Comparison of ENCODE assay signal across 8 cellular contexts in genomic region chr14:101963611-101964296, GRCh38. TPM values are rescaled to one million over a fixed set of nuclear protein-coding genes. Genes with fewer than 3 reads are reported as not detected.
DNase-seq lines count a peak whose midpoint lies in the region; ATAC-seq, FAIRE-seq and TF ChIP-seq lines count a peak whose summit lies in the region.
"Had no signal": no experiment of that assay in that cellular context is flagged by ENCODE, and none has a peak within 500 bp of the region (broad histone marks: within the 10 kb centered on the region; RNA-seq: fewer than 3 reads in every experiment).

No MANE protein-coding gene starts in this region.

- H2BK15ac ChIP-seq in H9 (ENCODE audit: low read depth, low read length) = no peak overlapping the region

- H3K79me2 ChIP-seq in H9 (ENCODE audit: insufficient read depth, low read length) (peaks cover 23% of the 10 kb centered on the region; the same call in 1 of the 2 replicates), smooth muscle cell (ENCODE audit: low read depth) (peaks cover 43% of the 10 kb centered on the region)

- H2BK120ac ChIP-seq in H9 (ENCODE audit: low read depth, low read length, poor library complexity, severe bottlenecking) = no peak overlapping the region

- no peak for FAIRE-seq in RCC 7860 (lab: Jason Lieb, UNC)
- FAIRE-seq: endometrium had no signal

- no CpG with 5 or more reads among the region's 21 CpGs for WGBS in H9 (ENCODE audit: extremely low coverage, insufficient read length, low lambda C conversion rate)
- WGBS in right cardiac atrium = 47% methylated on average over 21 of the region's 21 CpGs
- 68% methylated on average over 21 of the region's 21 CpGs for WGBS in smooth muscle cell (ENCODE audit: low lambda C conversion rate)

- peaks cover 43% of the 10 kb centered on the region for H3K27me3 Mint-ChIP-seq in H9 (ENCODE audit: low read depth)
- H3K27me3 Mint-ChIP-seq in T-helper 17 cell = no peaks in the 10 kb centered on the region

- H2BK5ac ChIP-seq in H9 (ENCODE audit: insufficient read length, low read length) = no peak overlapping the region

- H3K4me3 Mint-ChIP-seq in H9 (peak overlapping the region; percentile 63 to 79), T-helper 17 cell (peak overlapping the region; percentile 92)

- H3K4me2 ChIP-seq in H9 (ENCODE audit: insufficient read depth, insufficient read length, low read length) (peak overlapping the region; percentile 71), smooth muscle cell (peak overlapping the region; percentile 76)

- H3K27ac ChIP-seq in H9 (ENCODE audit: insufficient read length, low read depth, low read length) = no peak overlapping the region
- no peak overlapping the region for H3K27ac ChIP-seq in right cardiac atrium (ENCODE audit: low read length)
- no peak overlapping the region for H3K27ac ChIP-seq in smooth muscle cell (ENCODE audit: low read depth)

- no peaks in the 10 kb centered on the region; a peak in 1 of 5 replicates for H3K9me3 Mint-ChIP-seq in H9

- H3K14ac ChIP-seq in H9 (ENCODE audit: insufficient read depth, low read length) = no peak overlapping the region

- H2BK20ac ChIP-seq in H9 (ENCODE audit: low read depth, low read length, poor library complexity, severe bottlenecking) = no peak overlapping the region

- H2AFZ ChIP-seq in H9 (ENCODE audit: low read length) = no peak overlapping the region
- H2AFZ ChIP-seq in smooth muscle cell (ENCODE audit: low read depth) = peak overlapping the region; percentile 48

- no peak overlapping the region for H3K4ac ChIP-seq in H9 (ENCODE audit: low read depth, low read length)

- H3K27me3 ChIP-seq in H9 (ENCODE audit: insufficient read depth, low read length) = peaks cover 4% of the 10 kb centered on the region; the same call in 1 of the 2 replicates
- H3K27me3 ChIP-seq in right cardiac atrium (ENCODE audit: control insufficient read depth, insufficient read depth) = no peaks in the 10 kb centered on the region
- H3K27me3 ChIP-seq in smooth muscle cell (ENCODE audit: low read depth) = no peaks in the 10 kb centered on the region

- no peak for ATAC-seq in T-helper 17 cell
- ATAC-seq in right cardiac atrium = peak; percentile 1 to 3

- H3K23me2 ChIP-seq in H9 (ENCODE audit: insufficient read length, low read depth, low read length, poor library complexity, severe bottlenecking) = peaks cover 14% of the 10 kb centered on the region

- H3K23ac ChIP-seq in H9 (ENCODE audit: insufficient read length, low read depth, low read length) = no peak overlapping the region

- no peak overlapping the region for H2AK5ac ChIP-seq in H9 (ENCODE audit: insufficient read length, low read length)

- H3K27ac Mint-ChIP-seq in H9 = no peak overlapping the region
- peak overlapping the region; percentile 90 for H3K27ac Mint-ChIP-seq in T-helper 17 cell

- no peaks in the 10 kb centered on the region for H3K36me3 ChIP-seq in smooth muscle cell (ENCODE audit: low read depth)

- H3K9ac ChIP-seq in H9 (ENCODE audit: extremely low read depth, insufficient read length, low read length) (no peak overlapping the region), smooth muscle cell (ENCODE audit: low read depth) (no peak overlapping the region)

- H3K56ac ChIP-seq in H9 (ENCODE audit: insufficient read length, low read depth, low read length) = no peak overlapping the region

- H4K5ac ChIP-seq in H9 (ENCODE audit: insufficient read length, low read depth, low read length) = no peak overlapping the region

- no peak overlapping the region for H3T11ph ChIP-seq in H9 (ENCODE audit: low read length)

- TF ChIP-seq CTCF in H9 (conservative IDR thresholded peaks at IDR 0.05) = no peak
- no peak for TF ChIP-seq CTCF in smooth muscle cell (IDR thresholded peaks at IDR 0.05; ENCODE audit: borderline replicate concordance, insufficient read depth, poor library complexity, severe bottlenecking)

- no peaks in the 10 kb centered on the region for H3K79me1 ChIP-seq in H9 (ENCODE audit: insufficient read depth, low read depth, low read length, poor library complexity, severe bottlenecking)

- peaks cover 12% of the 10 kb centered on the region for H3F3A ChIP-seq in smooth muscle cell (ENCODE audit: low read depth)

- H3K4me3 ChIP-seq in right cardiac atrium (ENCODE audit: low read length) (no peak overlapping the region), smooth muscle cell (peak overlapping the region; percentile 99)

- H2BK12ac ChIP-seq in H9 (ENCODE audit: insufficient read length, low read depth, low read length) = no peak overlapping the region

- H3K18ac ChIP-seq in H9 (ENCODE audit: insufficient read length, low read depth, low read length) = no peak overlapping the region

- H3K36me3 Mint-ChIP-seq in H9 (ENCODE audit: insufficient read depth in 1 of 3, low read depth in 3 of 3) (peaks cover 4 to 10% (median 9%) of the 10 kb centered on the region in 3 experiments; a peak in 6 of 7 replicates), T-helper 17 cell (ENCODE audit: low read depth) (no peaks in the 10 kb centered on the region)

- H4K91ac ChIP-seq in H9 (ENCODE audit: insufficient read length, low read depth, low read length) = no peak overlapping the region

- no peak overlapping the region for H4K8ac ChIP-seq in H9 (replicated peaks; ENCODE audit: insufficient read length, low read depth, low read length)

- intact Hi-C loops in right cardiac atrium (cut with DNase I) = loop anchor here in 1 of 4 donors (10.0 kb wide), 2 partner anchors 121 to 249 kb away; partner anchors contain the start of gene HSP90AA1

- H3K4me1 ChIP-seq in H9 (ENCODE audit: insufficient read depth, low read length) = no peaks in the 10 kb centered on the region
- H3K4me1 ChIP-seq in right cardiac atrium (ENCODE audit: control insufficient read depth, insufficient read depth, low read length) = no peaks in the 10 kb centered on the region
- peaks cover 16% of the 10 kb centered on the region for H3K4me1 ChIP-seq in smooth muscle cell (ENCODE audit: low read depth)

- no peaks in the 10 kb centered on the region for H3K9me3 ChIP-seq in H9 (ENCODE audit: control insufficient read depth, low read depth, low read length)
- H3K9me3 ChIP-seq in T-helper 17 cell (ENCODE audit: control insufficient read depth, low read length, poor library complexity, severe bottlenecking) = no peaks in the 10 kb centered on the region
- no peaks in the 10 kb centered on the region for H3K9me3 ChIP-seq in right cardiac atrium (ENCODE audit: control insufficient read depth, low read length)
- H3K9me3 ChIP-seq in smooth muscle cell (replicated peaks; ENCODE audit: low read depth) = no peaks in the 10 kb centered on the region

- DNase-seq in H9 = no peak
- DNase-seq in T-helper 17 cell = no peak
- peak in 1 of 3 donors; percentile 59 for DNase-seq in right cardiac atrium
- DNase-seq in smooth muscle cell (lab: John Stamatoyannopoulos, UW; ENCODE audit: unreplicated experiment) = no peak
- no peak for DNase-seq in RCC 7860 (ENCODE audit: low spot score)
- no peak for DNase-seq in A172 (ENCODE audit: low spot score)
- no peak for DNase-seq in COR-L47 (lab: John Stamatoyannopoulos, UW)

- no peaks in the 10 kb centered on the region for H4K20me1 ChIP-seq in H9 (ENCODE audit: control insufficient read depth, insufficient read depth, insufficient read length)
- H4K20me1 ChIP-seq in smooth muscle cell (ENCODE audit: low read depth) = peaks cover 35% of the 10 kb centered on the region

- H3K4me1 Mint-ChIP-seq in H9 (peaks cover 25 to 31% of the 10 kb centered on the region in 2 experiments), T-helper 17 cell (peaks cover 24% of the 10 kb centered on the region)

RNA-seq across cellular contexts. Expression of gene DYNC1H1, which starts 0.6 kb away (rescaled TPM):
- total RNA-seq in H9 (2021) (319 and 359 TPM in 2 replicates), T-helper 17 cell (100 to 1,000 TPM; 318 to 366 TPM), right cardiac atrium (100 to 1,000 TPM; 287 to 411 (median 341) TPM), smooth muscle cell (399 and 408 TPM in 2 replicates)
- polyA plus RNA-seq in right cardiac atrium (188 TPM), smooth muscle cell (137 and 172 TPM in 2 replicates)
- 265 and 340 TPM in 2 replicates for total RNA-seq in A172 (2014; rRNA removed; shearing (Covaris generic))
